In genomic region chr7:104883718-104884452, GRCh38 we compare ENCODE assay signal across 9 cellular contexts.
DNase-seq lines count a peak whose midpoint lies in the region; ATAC-seq and TF ChIP-seq lines count a peak whose summit lies in the region.
"Had no signal": no experiment of that assay in that cellular context is flagged by ENCODE, and none has a peak within 500 bp of the region (broad histone marks: within the 10 kb centered on the region; RNA-seq: fewer than 3 reads in every experiment).

No MANE protein-coding gene starts in this region.

- H3K4ac ChIP-seq in IMR-90 (ENCODE audit: low read depth, low read length): no peak overlapping the region

- H4K5ac ChIP-seq in IMR-90 (ENCODE audit: low read depth, low read length): no peak overlapping the region

- no peaks in the 10 kb centered on the region for H3K9me3 Mint-ChIP-seq in natural killer cell treated with Interleukin-12 subunit alpha and Interleukin-12 subunit beta and Interleukin-15 and Interleukin-18, amount 100 ng/mL, for 72 hours

- no peak overlapping the region for H3K4me2 ChIP-seq in IMR-90 (ENCODE audit: low read depth, low read length)
- no peak overlapping the region for H3K4me2 ChIP-seq in PC-9
- H3K4me2 ChIP-seq in fibroblast of lung (ENCODE audit: extremely low read depth, insufficient read depth, low read length): peak overlapping the region; percentile 35

- H3K9me1 ChIP-seq in IMR-90 (ENCODE audit: insufficient read depth, low read length): peaks cover 4% of the 10 kb centered on the region; the same call in 1 of the 2 replicates

- intact Hi-C loops in IMR-90 (cut with micrococcal nuclease): loop anchor here (1.0 kb wide), 1 partner anchor 34 kb away; no protein-coding TSS in a partner anchor
- intact Hi-C loops in PC-9 (cut with micrococcal nuclease; ENCODE audit: unreplicated experiment): loop anchor here (1.0 kb wide), 2 partner anchors 34 to 705 kb away; no protein-coding TSS in a partner anchor

- H3K4me1 Mint-ChIP-seq in natural killer cell treated with Interleukin-12 subunit alpha and Interleukin-12 subunit beta and Interleukin-15 and Interleukin-18, amount 100 ng/mL, for 72 hours (ENCODE audit: low read depth in 2 of 2): peaks cover 0 to 2% of the 10 kb centered on the region in 2 donors

- no peak overlapping the region for H3K56ac ChIP-seq in IMR-90 (ENCODE audit: extremely low read depth, insufficient read depth, low read length)

- no peak overlapping the region for H2BK20ac ChIP-seq in IMR-90 (ENCODE audit: low read depth, low read length)

- no peak for TF ChIP-seq POLR2A in IMR-90 (IDR thresholded peaks at IDR 0.05; ENCODE audit: low read depth, low read length)

- no peaks in the 10 kb centered on the region for H3K79me1 ChIP-seq in IMR-90 (ENCODE audit: low read depth in 1 of 2, low read length in 2 of 2)

- H3K36me3 Mint-ChIP-seq in natural killer cell treated with Interleukin-12 subunit alpha and Interleukin-12 subunit beta and Interleukin-15 and Interleukin-18, amount 100 ng/mL, for 72 hours: no peaks in the 10 kb centered on the region

- TF ChIP-seq CTCF in IMR-90 (conservative IDR thresholded peaks at IDR 0.05; ENCODE audit: low read depth, low read length): peak; percentile 90
- peak; percentile 79 for TF ChIP-seq CTCF in PC-9 (conservative IDR thresholded peaks at IDR 0.05)
- TF ChIP-seq CTCF in fibroblast of lung (conservative IDR thresholded peaks at IDR 0.05 in 1 of 2, IDR thresholded peaks at IDR 0.05 in 1 of 2; ENCODE audit: low read depth in 1 of 2, low read length in 2 of 2): peak; percentile 91 to 96

- no peak overlapping the region for H3K4me3 ChIP-seq in IMR-90 (ENCODE audit: insufficient read depth, low read depth, low read length)
- H3K4me3 ChIP-seq in PC-9: no peak overlapping the region
- no peak overlapping the region for H3K4me3 ChIP-seq in fibroblast of lung (replicated peaks in 1 of 4; ENCODE audit: control extremely low read depth in 1 of 4, insufficient read depth in 1 of 4, low read depth in 3 of 4, low read length in 4 of 4)
- H3K4me3 ChIP-seq: skin epidermis had no signal

- CTCF ChIA-PET in IMR-90 (lab: Yijun Ruan, JAX) (interaction anchor here (0.6 to 3.7 kb wide), 13 partner anchors 8 to 622 kb away, joined by 3 to 24 read pairs (median 4); no protein-coding TSS in a partner anchor), PC-9 (lab: Charles Lee) (interaction anchor here (0.6 to 1.7 kb wide), 5 partner anchors 16 to 705 kb away, joined by 3 to 7 read pairs (median 5); no protein-coding TSS in a partner anchor)

- no peak overlapping the region for H4K91ac ChIP-seq in IMR-90 (ENCODE audit: insufficient read depth, low read depth, low read length)

- peak overlapping the region; percentile 67 for H2AFZ ChIP-seq in IMR-90 (replicated peaks; ENCODE audit: low read length, poor library complexity)
- no peak overlapping the region for H2AFZ ChIP-seq in PC-9
- peak overlapping the region; percentile 50 for H2AFZ ChIP-seq in fibroblast of lung (ENCODE audit: low read length)

- no peak overlapping the region for H2BK120ac ChIP-seq in IMR-90 (ENCODE audit: low read depth, low read length)

- H3K4me1 ChIP-seq in IMR-90 (ENCODE audit: control insufficient read depth, insufficient read depth, low read length): no peaks in the 10 kb centered on the region
- H3K4me1 ChIP-seq in PC-9 (replicated peaks; ENCODE audit: insufficient read depth): no peaks in the 10 kb centered on the region
- no peaks in the 10 kb centered on the region for H3K4me1 ChIP-seq in fibroblast of lung (ENCODE audit: control insufficient read depth, extremely low read depth, insufficient read depth, low read length)

- H4K8ac ChIP-seq in IMR-90 (ENCODE audit: low read depth in 2 of 2, low read length in 2 of 2): no peak overlapping the region

- H3K23ac ChIP-seq in IMR-90 (ENCODE audit: low read depth, low read length): no peak overlapping the region

- no peak overlapping the region for H2AK9ac ChIP-seq in IMR-90 (replicated peaks; ENCODE audit: low read depth, low read length, poor library complexity)

- no peak overlapping the region for H2AK5ac ChIP-seq in IMR-90 (ENCODE audit: low read depth, low read length)

- peaks cover 2% of the 10 kb centered on the region for H3K9me3 ChIP-seq in IMR-90 (ENCODE audit: control insufficient read depth, insufficient read depth, low read length)
- H3K9me3 ChIP-seq in PC-9 (ENCODE audit: insufficient read depth, low read depth): no peaks in the 10 kb centered on the region
- H3K9me3 ChIP-seq in fibroblast of lung (ENCODE audit: control insufficient read depth, insufficient read depth, low read depth, low read length): no peaks in the 10 kb centered on the region

- no peak overlapping the region for H3K14ac ChIP-seq in IMR-90 (replicated peaks; ENCODE audit: low read depth, low read length)

- H3K27ac Mint-ChIP-seq in natural killer cell treated with Interleukin-12 subunit alpha and Interleukin-12 subunit beta and Interleukin-15 and Interleukin-18, amount 100 ng/mL, for 72 hours: no peak overlapping the region

- H3K27me3 ChIP-seq in IMR-90 (ENCODE audit: control insufficient read depth, insufficient read depth, low read length) (peaks cover 11% of the 10 kb centered on the region), PC-9 (ENCODE audit: insufficient read depth, low read depth) (peaks cover 16% of the 10 kb centered on the region; the same call in 1 of the 2 replicates), fibroblast of lung (ENCODE audit: control insufficient read depth, insufficient read depth, low read length) (peaks cover 4% of the 10 kb centered on the region)

- H2BK15ac ChIP-seq in IMR-90 (ENCODE audit: low read depth, low read length): no peak overlapping the region

- in situ Hi-C loops in IMR-90 (cut with MboI; ENCODE audit: low sequenced_read_pairs): no loop called here

- H3K9ac ChIP-seq in IMR-90 (ENCODE audit: low read depth, low read length) (no peak overlapping the region), fibroblast of lung (ENCODE audit: insufficient read depth, low read length) (no peak overlapping the region)

- no peaks in the 10 kb centered on the region for H3K9me2 ChIP-seq in PC-9 (ENCODE audit: insufficient read depth)

- H3K27me3 Mint-ChIP-seq in natural killer cell treated with Interleukin-12 subunit alpha and Interleukin-12 subunit beta and Interleukin-15 and Interleukin-18, amount 100 ng/mL, for 72 hours: peaks cover 0 to 7% of the 10 kb centered on the region in 2 donors

- H3K27ac ChIP-seq in IMR-90 (ENCODE audit: insufficient read depth, low read length) (no peak overlapping the region), PC-9 (no peak overlapping the region), fibroblast of lung (ENCODE audit: insufficient read depth, low read length) (no peak overlapping the region)

- no peaks in the 10 kb centered on the region for H3K36me3 ChIP-seq in IMR-90 (ENCODE audit: control insufficient read depth, insufficient read depth, low read length)
- H3K36me3 ChIP-seq in PC-9 (ENCODE audit: low read depth): no peaks in the 10 kb centered on the region
- H3K36me3 ChIP-seq in fibroblast of lung (ENCODE audit: control insufficient read depth, insufficient read depth, low read length): no peaks in the 10 kb centered on the region

- BruUV-seq in IMR-90 (replicated peaks; lab: Mats Ljungman, UMichigan) (no TSS peak), PC-9 (replicated peaks; lab: Mats Ljungman, UMichigan) (no TSS peak)

- ATAC-seq in GM21576 (IDR thresholded peaks at IDR 0.05; ENCODE audit: unreplicated experiment): peak; percentile 84
- peak; percentile 100 for ATAC-seq in IMR-90 (ENCODE audit: low read depth)
- peak; percentile 80 to 87 for ATAC-seq in natural killer cell treated with Interleukin-12 subunit alpha and Interleukin-12 subunit beta and Interleukin-15 and Interleukin-18, amount 100 ng/mL, for 72 hours

- dilution Hi-C loops in IMR-90 (cut with HindIII; ENCODE audit: low sequenced_read_pairs, unreplicated experiment): no loop called here

- no peaks in the 10 kb centered on the region for H4K20me1 ChIP-seq in IMR-90 (ENCODE audit: insufficient read depth, low read length)
- no peaks in the 10 kb centered on the region for H4K20me1 ChIP-seq in PC-9 (ENCODE audit: insufficient read depth)
- no peaks in the 10 kb centered on the region for H4K20me1 ChIP-seq in fibroblast of lung (ENCODE audit: control insufficient read depth, extremely low read depth, insufficient read depth, low read length)

- H2BK5ac ChIP-seq in IMR-90 (ENCODE audit: low read depth, low read length, poor library complexity, severe bottlenecking): no peak overlapping the region

- 0% methylated on average over 3 of the region's 17 CpGs; no CpG with 5 or more reads in 1 of the 2 experiments for whole genome bisulfite sequencing in IMR-90 (ENCODE audit: extremely low coverage in 2 of 2, insufficient read length in 1 of 2), 2 experiments

- DNase-seq in DMS53 treated with DMSO at 0.1 percent for 48 hours (lab: John Stamatoyannopoulos, UW; ENCODE audit: unreplicated experiment) (peak; percentile 95), IMR-90 (peak; percentile 72), PC-9 (peak; percentile 42 to 77), fibroblast of lung (ENCODE audit: low read depth in 2 of 2) (peak; percentile 71 to 79)
- peak; percentile 87 to 88 for DNase-seq in activated T-cell treated with anti-CD3 and anti-CD28 coated beads, Interleukin-2, amount 50 U/mL, for 48 hours
- peak; percentile 74 for DNase-seq in natural killer cell treated with Interleukin-12 subunit alpha and Interleukin-12 subunit beta and Interleukin-15 and Interleukin-18, amount 100 ng/mL, for 72 hours (ENCODE audit: low spot score)
- peak; percentile 26 to 73 (median 64) for DNase-seq in stimulated activated naive CD4-positive, alpha-beta T cell (lab: John Stamatoyannopoulos, UW)

- peak; percentile 68 for TF ChIP-seq RAD21 in IMR-90 (IDR thresholded peaks at IDR 0.05; ENCODE audit: low read length)

- no peaks in the 10 kb centered on the region for H3K79me2 ChIP-seq in PC-9 (ENCODE audit: low read depth)
- H3K79me2 ChIP-seq in fibroblast of lung (ENCODE audit: control insufficient read depth, insufficient read depth, low read length): no peaks in the 10 kb centered on the region

- no peaks in the 10 kb centered on the region for H3F3A ChIP-seq in PC-9 (ENCODE audit: insufficient read depth, low read depth)

- no peak overlapping the region for H3K18ac ChIP-seq in IMR-90 (ENCODE audit: low read depth, low read length)

- POLR2A ChIA-PET in IMR-90 (lab: Charles Lee; ENCODE audit: unreplicated experiment): no interaction called here
- POLR2A ChIA-PET in PC-9 (lab: Charles Lee; ENCODE audit: unreplicated experiment): interaction anchor here (0.7 kb wide), 1 partner anchor 886 kb away, joined by 3 read pairs; no protein-coding TSS in a partner anchor

- H3K4me3 Mint-ChIP-seq in natural killer cell treated with Interleukin-12 subunit alpha and Interleukin-12 subunit beta and Interleukin-15 and Interleukin-18, amount 100 ng/mL, for 72 hours: no peak overlapping the region

TF ChIP-seq in IMR-90, 13 proteins besides CTCF, POLR2A, EP300 and RAD21 (continues in another document):
- TF ChIP-seq MAZ (IDR thresholded peaks at IDR 0.05; ENCODE audit: borderline replicate concordance, low read depth, low read length) (no peak), MXI1 (IDR thresholded peaks at IDR 0.05; ENCODE audit: borderline replicate concordance, low read depth, low read length) (peak; percentile 71; the same call in 1 of the 2 replicates), MAFK (IDR thresholded peaks at IDR 0.05; ENCODE audit: low read depth, low read length) (peak; percentile 62)
